In the genomic region with DNA sequence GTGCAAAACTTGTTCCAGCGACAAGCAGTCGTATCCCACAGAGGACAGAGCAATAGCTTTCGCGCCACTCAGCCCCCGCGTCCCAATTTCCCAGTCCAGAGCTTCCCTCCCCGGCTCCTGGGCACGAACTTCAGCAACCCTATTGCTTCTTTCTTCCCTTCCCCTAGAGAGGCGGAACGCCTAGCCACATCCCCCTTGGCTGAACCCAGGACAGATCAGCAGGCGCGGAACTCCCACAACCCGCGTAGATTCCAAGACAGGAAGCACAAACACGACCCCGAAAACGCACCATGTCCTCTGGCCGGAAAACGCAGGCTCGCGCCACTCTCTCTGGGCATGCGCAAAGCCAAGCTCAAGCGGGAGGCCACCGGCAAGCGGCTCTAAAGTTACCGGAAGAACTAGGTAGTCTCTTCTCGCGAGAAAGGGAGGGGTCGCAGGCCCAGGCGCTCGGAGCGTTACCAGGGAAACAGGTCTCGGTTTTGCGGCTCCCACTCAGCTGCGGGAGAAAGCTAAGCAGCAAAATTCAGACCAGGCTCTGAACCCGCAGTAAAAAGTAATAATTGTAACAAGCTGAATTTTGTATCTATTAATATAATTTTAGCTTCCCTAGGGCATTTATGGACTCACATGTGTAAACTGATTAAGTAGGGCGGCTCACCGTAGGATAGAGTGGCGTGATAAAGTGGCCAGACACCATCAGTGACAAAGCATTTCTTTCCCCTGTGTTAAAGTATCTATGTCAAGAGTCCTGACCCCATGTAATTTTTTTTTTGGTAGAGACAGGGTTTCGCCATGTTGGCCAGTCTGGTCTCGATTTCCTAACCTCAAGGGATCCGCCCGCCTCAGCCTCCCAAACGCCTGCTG, we compare ENCODE assay signal across 1 cellular context.
TF ChIP-seq lines count a peak whose summit lies in the region.

TMEM209 (minus strand) TSS at position 323 of the 864 bp plus-strand sequence; CDS start at position 292, 31 bp downstream.

TF ChIP-seq in HEK293, 187 proteins besides CTCF, POLR2A, EP300 and RAD21 (continued from another document and continues in another):
- TF ChIP-seq, protein P1, sequence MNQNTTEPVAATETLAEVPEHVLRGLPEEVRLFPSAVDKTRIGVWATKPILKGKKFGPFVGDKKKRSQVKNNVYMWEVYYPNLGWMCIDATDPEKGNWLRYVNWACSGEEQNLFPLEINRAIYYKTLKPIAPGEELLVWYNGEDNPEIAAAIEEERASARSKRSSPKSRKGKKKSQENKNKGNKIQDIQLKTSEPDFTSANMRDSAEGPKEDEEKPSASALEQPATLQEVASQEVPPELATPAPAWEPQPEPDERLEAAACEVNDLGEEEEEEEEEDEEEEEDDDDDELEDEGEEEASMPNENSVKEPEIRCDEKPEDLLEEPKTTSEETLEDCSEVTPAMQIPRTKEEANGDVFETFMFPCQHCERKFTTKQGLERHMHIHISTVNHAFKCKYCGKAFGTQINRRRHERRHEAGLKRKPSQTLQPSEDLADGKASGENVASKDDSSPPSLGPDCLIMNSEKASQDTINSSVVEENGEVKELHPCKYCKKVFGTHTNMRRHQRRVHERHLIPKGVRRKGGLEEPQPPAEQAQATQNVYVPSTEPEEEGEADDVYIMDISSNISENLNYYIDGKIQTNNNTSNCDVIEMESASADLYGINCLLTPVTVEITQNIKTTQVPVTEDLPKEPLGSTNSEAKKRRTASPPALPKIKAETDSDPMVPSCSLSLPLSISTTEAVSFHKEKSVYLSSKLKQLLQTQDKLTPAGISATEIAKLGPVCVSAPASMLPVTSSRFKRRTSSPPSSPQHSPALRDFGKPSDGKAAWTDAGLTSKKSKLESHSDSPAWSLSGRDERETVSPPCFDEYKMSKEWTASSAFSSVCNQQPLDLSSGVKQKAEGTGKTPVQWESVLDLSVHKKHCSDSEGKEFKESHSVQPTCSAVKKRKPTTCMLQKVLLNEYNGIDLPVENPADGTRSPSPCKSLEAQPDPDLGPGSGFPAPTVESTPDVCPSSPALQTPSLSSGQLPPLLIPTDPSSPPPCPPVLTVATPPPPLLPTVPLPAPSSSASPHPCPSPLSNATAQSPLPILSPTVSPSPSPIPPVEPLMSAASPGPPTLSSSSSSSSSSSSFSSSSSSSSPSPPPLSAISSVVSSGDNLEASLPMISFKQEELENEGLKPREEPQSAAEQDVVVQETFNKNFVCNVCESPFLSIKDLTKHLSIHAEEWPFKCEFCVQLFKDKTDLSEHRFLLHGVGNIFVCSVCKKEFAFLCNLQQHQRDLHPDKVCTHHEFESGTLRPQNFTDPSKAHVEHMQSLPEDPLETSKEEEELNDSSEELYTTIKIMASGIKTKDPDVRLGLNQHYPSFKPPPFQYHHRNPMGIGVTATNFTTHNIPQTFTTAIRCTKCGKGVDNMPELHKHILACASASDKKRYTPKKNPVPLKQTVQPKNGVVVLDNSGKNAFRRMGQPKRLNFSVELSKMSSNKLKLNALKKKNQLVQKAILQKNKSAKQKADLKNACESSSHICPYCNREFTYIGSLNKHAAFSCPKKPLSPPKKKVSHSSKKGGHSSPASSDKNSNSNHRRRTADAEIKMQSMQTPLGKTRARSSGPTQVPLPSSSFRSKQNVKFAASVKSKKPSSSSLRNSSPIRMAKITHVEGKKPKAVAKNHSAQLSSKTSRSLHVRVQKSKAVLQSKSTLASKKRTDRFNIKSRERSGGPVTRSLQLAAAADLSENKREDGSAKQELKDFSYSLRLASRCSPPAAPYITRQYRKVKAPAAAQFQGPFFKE (tag by site-specific recombination; IDR thresholded peaks at IDR 0.05; ENCODE audit: borderline replicate concordance) = no peak
- TF ChIP-seq ZNF280C (tag by site-specific recombination; IDR thresholded peaks at IDR 0.05) (no peak), ZNF16 (tag by site-specific recombination; IDR thresholded peaks at IDR 0.05; ENCODE audit: low read depth) (no peak), ZNF510 (tag by site-specific recombination; IDR thresholded peaks at IDR 0.05; ENCODE audit: insufficient replicate concordance) (no peak), ZNF561 (tag by site-specific recombination; IDR thresholded peaks at IDR 0.05; ENCODE audit: borderline replicate concordance) (peak; percentile 35; the same call in 1 of the 2 replicates), IKZF3 (tag by site-specific recombination; IDR thresholded peaks at IDR 0.05) (0 out of 2 replicates have a peak, but pooled peaks have one; percentile 7), ZNF624 (tag by site-specific recombination; IDR thresholded peaks at IDR 0.05) (no peak), ZNF169 (tag by site-specific recombination; IDR thresholded peaks at IDR 0.05) (no peak), ZNF155 (tag by site-specific recombination; IDR thresholded peaks at IDR 0.05) (no peak), KLF7 (tag by site-specific recombination; IDR thresholded peaks at IDR 0.05; ENCODE audit: borderline replicate concordance) (peak; percentile 5; the same call in 1 of the 2 replicates), ZNF280D (tag by site-specific recombination; IDR thresholded peaks at IDR 0.05) (no peak), ZFP41 (tag by site-specific recombination; IDR thresholded peaks at IDR 0.05; ENCODE audit: borderline replicate concordance) (no peak), ZNF132 (tag by site-specific recombination; IDR thresholded peaks at IDR 0.05; ENCODE audit: borderline replicate concordance) (no peak), RBAK (tag by site-specific recombination; IDR thresholded peaks at IDR 0.05) (no peak), KLF9 (tag by site-specific recombination; IDR thresholded peaks at IDR 0.05; ENCODE audit: low read depth) (0 out of 2 replicates have a peak, but pooled peaks have one; percentile 19), BCL11B (tag by site-specific recombination; IDR thresholded peaks at IDR 0.05; ENCODE audit: low read depth) (no peak), ZNF660 (tag by site-specific recombination; IDR thresholded peaks at IDR 0.05) (peak; percentile 30; the same call in 1 of the 2 replicates), ZFP69B (tag by site-specific recombination; IDR thresholded peaks at IDR 0.05) (no peak), ZNF223 (tag by site-specific recombination; IDR thresholded peaks at IDR 0.05) (no peak), ZNF394 (tag by site-specific recombination; IDR thresholded peaks at IDR 0.05; ENCODE audit: borderline replicate concordance) (no peak), ZBTB8A (tag by site-specific recombination; IDR thresholded peaks at IDR 0.05) (peak; percentile 83; the same call in 1 of the 2 replicates), PRDM10 (tag by site-specific recombination; IDR thresholded peaks at IDR 0.05) (no peak; the same call in 1 of the 2 replicates), ZNF555 (tag by site-specific recombination; conservative IDR thresholded peaks at IDR 0.05) (no peak), ZNF610 (tag by site-specific recombination; IDR thresholded peaks at IDR 0.05; ENCODE audit: borderline replicate concordance) (0 out of 2 replicates have a peak, but pooled peaks have one; percentile 2), GLI2 (tag by site-specific recombination; IDR thresholded peaks at IDR 0.05; ENCODE audit: borderline replicate concordance, low read depth) (no peak)
- TF ChIP-seq, protein P2, sequence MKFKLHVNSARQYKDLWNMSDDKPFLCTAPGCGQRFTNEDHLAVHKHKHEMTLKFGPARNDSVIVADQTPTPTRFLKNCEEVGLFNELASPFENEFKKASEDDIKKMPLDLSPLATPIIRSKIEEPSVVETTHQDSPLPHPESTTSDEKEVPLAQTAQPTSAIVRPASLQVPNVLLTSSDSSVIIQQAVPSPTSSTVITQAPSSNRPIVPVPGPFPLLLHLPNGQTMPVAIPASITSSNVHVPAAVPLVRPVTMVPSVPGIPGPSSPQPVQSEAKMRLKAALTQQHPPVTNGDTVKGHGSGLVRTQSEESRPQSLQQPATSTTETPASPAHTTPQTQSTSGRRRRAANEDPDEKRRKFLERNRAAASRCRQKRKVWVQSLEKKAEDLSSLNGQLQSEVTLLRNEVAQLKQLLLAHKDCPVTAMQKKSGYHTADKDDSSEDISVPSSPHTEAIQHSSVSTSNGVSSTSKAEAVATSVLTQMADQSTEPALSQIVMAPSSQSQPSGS (tag by site-specific recombination; IDR thresholded peaks at IDR 0.05; ENCODE audit: low read depth) = no peak
- TF ChIP-seq, protein P3, sequence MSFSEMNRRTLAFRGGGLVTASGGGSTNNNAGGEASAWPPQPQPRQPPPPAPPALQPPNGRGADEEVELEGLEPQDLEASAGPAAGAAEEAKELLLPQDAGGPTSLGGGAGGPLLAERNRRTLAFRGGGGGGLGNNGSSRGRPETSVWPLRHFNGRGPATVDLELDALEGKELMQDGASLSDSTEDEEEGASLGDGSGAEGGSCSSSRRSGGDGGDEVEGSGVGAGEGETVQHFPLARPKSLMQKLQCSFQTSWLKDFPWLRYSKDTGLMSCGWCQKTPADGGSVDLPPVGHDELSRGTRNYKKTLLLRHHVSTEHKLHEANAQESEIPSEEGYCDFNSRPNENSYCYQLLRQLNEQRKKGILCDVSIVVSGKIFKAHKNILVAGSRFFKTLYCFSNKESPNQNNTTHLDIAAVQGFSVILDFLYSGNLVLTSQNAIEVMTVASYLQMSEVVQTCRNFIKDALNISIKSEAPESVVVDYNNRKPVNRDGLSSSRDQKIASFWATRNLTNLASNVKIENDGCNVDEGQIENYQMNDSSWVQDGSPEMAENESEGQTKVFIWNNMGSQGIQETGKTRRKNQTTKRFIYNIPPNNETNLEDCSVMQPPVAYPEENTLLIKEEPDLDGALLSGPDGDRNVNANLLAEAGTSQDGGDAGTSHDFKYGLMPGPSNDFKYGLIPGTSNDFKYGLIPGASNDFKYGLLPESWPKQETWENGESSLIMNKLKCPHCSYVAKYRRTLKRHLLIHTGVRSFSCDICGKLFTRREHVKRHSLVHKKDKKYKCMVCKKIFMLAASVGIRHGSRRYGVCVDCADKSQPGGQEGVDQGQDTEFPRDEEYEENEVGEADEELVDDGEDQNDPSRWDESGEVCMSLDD (tag by site-specific recombination; IDR thresholded peaks at IDR 0.05) = peak; percentile 76
- TF ChIP-seq, protein P4, sequence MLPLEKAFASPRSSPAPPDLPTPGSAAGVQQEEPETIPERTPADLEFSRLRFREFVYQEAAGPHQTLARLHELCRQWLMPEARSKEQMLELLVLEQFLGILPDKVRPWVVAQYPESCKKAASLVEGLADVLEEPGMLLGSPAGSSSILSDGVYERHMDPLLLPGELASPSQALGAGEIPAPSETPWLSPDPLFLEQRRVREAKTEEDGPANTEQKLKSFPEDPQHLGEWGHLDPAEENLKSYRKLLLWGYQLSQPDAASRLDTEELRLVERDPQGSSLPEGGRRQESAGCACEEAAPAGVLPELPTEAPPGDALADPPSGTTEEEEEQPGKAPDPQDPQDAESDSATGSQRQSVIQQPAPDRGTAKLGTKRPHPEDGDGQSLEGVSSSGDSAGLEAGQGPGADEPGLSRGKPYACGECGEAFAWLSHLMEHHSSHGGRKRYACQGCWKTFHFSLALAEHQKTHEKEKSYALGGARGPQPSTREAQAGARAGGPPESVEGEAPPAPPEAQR (tag by site-specific recombination; IDR thresholded peaks at IDR 0.05) = no peak
